In the genomic region with DNA sequence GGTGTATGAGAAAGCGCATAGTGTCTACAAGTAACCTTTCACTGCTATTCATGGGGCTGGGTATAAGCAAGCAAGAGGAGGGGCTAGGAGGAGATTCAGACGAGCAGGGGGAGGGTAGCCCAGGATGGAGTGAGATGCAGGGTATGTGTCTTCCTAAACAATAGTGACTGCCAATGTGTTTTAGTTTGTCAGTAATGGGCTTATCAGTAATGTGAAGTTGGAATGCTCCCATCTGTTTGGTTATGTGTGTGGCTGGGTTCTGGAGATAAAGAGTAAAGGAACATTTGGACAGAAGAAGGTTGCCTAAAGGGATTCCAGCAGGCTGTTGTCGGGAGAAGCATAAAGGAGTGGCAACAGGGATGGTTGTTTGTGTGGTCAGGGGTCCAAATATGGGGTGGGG, we compare ENCODE assay signal across 1 cellular context.
TF ChIP-seq lines count a peak whose summit lies in the region.
"Not testable (repeated sequence)": the region's sequence is repeated elsewhere in the genome, so short reads cannot be mapped to it uniquely, and the experiment has no call there.

No MANE protein-coding gene starts in this region.

TF ChIP-seq in K562, 482 proteins besides CTCF, POLR2A, EP300 and RAD21 (continued from another document and continues in another):
- TF ChIP-seq AFF1 (IDR thresholded peaks at IDR 0.05; ENCODE audit: low read depth in 1 of 2, partially characterized antibody in 2 of 2) (peak in 1 of 2 experiments; percentile 66), ATF1 (tag; IDR thresholded peaks at IDR 0.05) (peak; percentile 40; the same call in 1 of the 2 replicates), HEY1 (CRISPR knock-in tag; IDR thresholded peaks at IDR 0.05; ENCODE audit: borderline replicate concordance) (0 out of 2 replicates have a peak, but pooled peaks have one; percentile 28), TAL1 (IDR thresholded peaks at IDR 0.05) (peak; percentile 97), CXXC5 (CRISPR knock-in tag; IDR thresholded peaks at IDR 0.05) (peak; percentile 54; the same call in 1 of the 2 replicates), PHB2 (IDR thresholded peaks at IDR 0.05; ENCODE audit: low read depth) (peak; percentile 90), EHMT2 (IDR thresholded peaks at IDR 0.05) (peak; percentile 68), NRF1 (conservative IDR thresholded peaks at IDR 0.05 in 1 of 2, IDR thresholded peaks at IDR 0.05 in 1 of 2) (0 out of 4 replicates have a peak, but pooled peaks have one; percentile 5 to 32), MTA3 (IDR thresholded peaks at IDR 0.05; ENCODE audit: borderline replicate concordance) (peak; percentile 70; the same call in 1 of the 2 replicates), ZNF644 (tag; IDR thresholded peaks at IDR 0.05; ENCODE audit: low read depth) (peak; percentile 69), SMARCE1 (IDR thresholded peaks at IDR 0.05) (peak; percentile 94), DPF2 (IDR thresholded peaks at IDR 0.05) (peak; percentile 96), NBN (IDR thresholded peaks at IDR 0.05; ENCODE audit: low read depth) (peak; percentile 63; the same call in 1 of the 2 replicates), LCOR (CRISPR knock-in tag; IDR thresholded peaks at IDR 0.05) (peak; percentile 78; the same call in 1 of the 2 replicates), ELF4 (CRISPR knock-in tag; IDR thresholded peaks at IDR 0.05) (peak; percentile 91), MYNN (IDR thresholded peaks at IDR 0.05) (peak; percentile 76; the same call in 1 of the 2 replicates), SMARCA4 (IDR thresholded peaks at IDR 0.05) (peak; percentile 95), CC2D1A (IDR thresholded peaks at IDR 0.05) (peak; percentile 94), BCOR (IDR thresholded peaks at IDR 0.05) (peak; percentile 69), POLR2AphosphoS5 (IDR thresholded peaks at IDR 0.05; ENCODE audit: control insufficient read depth, insufficient read depth, low read depth, low read length) (peak; percentile 83), KLF16 (IDR thresholded peaks at IDR 0.05) (peak; percentile 89), ZEB2 (IDR thresholded peaks at IDR 0.05) (peak; percentile 77), SMARCC2 (IDR thresholded peaks at IDR 0.05; ENCODE audit: low read depth) (peak; percentile 79), HDAC1 (IDR thresholded peaks at IDR 0.05) (peak in 1 of 2 experiments; percentile 87; a peak in 2 of 4 replicates), ARNT (IDR thresholded peaks at IDR 0.05) (peak; percentile 67 to 74; a peak in 3 of 4 replicates), TARDBP (IDR thresholded peaks at IDR 0.05) (peak; percentile 40; the same call in 1 of the 2 replicates), MBD2 (IDR thresholded peaks at IDR 0.05; ENCODE audit: borderline replicate concordance, low read depth) (0 out of 2 replicates have a peak, but pooled peaks have one; percentile 46), GATAD2A (IDR thresholded peaks at IDR 0.05) (peak; percentile 64; the same call in 1 of the 2 replicates), CBFA2T3 (IDR thresholded peaks at IDR 0.05) (peak; percentile 97), NCOR1 (IDR thresholded peaks at IDR 0.05) (peak; percentile 96), RCOR1 (IDR thresholded peaks at IDR 0.05; ENCODE audit: borderline replicate concordance in 1 of 2, low read depth in 2 of 2, low read length in 2 of 2) (peak; percentile 10 to 77; a peak in 3 of 4 replicates), ZNF766 (CRISPR knock-in tag; conservative IDR thresholded peaks at IDR 0.05) (peak; percentile 55; the same call in 1 of the 2 replicates), TOE1 (IDR thresholded peaks at IDR 0.05; ENCODE audit: borderline replicate concordance) (0 out of 2 replicates have a peak, but pooled peaks have one; percentile 29), CREB1 (IDR thresholded peaks at IDR 0.05) (0 out of 2 replicates have a peak, but pooled peaks have one; percentile 19), CCNT2 (IDR thresholded peaks at IDR 0.05; ENCODE audit: borderline replicate concordance, extremely low read depth, insufficient read length, low read depth, low read length) (peak; percentile 14), VEZF1 (CRISPR knock-in tag; IDR thresholded peaks at IDR 0.05) (peak; percentile 40; the same call in 1 of the 2 replicates), NFIC (IDR thresholded peaks at IDR 0.05) (peak; percentile 92), ATF7 (IDR thresholded peaks at IDR 0.05) (peak; percentile 49; the same call in 1 of the 2 replicates), PML (IDR thresholded peaks at IDR 0.05; ENCODE audit: low read length) (peak; percentile 81), SOX6 (IDR thresholded peaks at IDR 0.05) (peak; percentile 98), TEAD4 (IDR thresholded peaks at IDR 0.05; ENCODE audit: low read length) (peak; percentile 94), MTA1 (IDR thresholded peaks at IDR 0.05; ENCODE audit: borderline replicate concordance) (peak; percentile 41; the same call in 1 of the 2 replicates)
- not testable (repeated sequence) for TF ChIP-seq ATF1 (CRISPR knock-in tag; IDR thresholded peaks at IDR 0.05); MYNN (CRISPR knock-in tag; IDR thresholded peaks at IDR 0.05); TOE1 (CRISPR knock-in tag; IDR thresholded peaks at IDR 0.05; ENCODE audit: borderline replicate concordance, low read depth); CREB1 (CRISPR knock-in tag; IDR thresholded peaks at IDR 0.05); TEAD4 (CRISPR knock-in tag; IDR thresholded peaks at IDR 0.05; ENCODE audit: borderline replicate concordance)
- TF ChIP-seq, protein P1, sequence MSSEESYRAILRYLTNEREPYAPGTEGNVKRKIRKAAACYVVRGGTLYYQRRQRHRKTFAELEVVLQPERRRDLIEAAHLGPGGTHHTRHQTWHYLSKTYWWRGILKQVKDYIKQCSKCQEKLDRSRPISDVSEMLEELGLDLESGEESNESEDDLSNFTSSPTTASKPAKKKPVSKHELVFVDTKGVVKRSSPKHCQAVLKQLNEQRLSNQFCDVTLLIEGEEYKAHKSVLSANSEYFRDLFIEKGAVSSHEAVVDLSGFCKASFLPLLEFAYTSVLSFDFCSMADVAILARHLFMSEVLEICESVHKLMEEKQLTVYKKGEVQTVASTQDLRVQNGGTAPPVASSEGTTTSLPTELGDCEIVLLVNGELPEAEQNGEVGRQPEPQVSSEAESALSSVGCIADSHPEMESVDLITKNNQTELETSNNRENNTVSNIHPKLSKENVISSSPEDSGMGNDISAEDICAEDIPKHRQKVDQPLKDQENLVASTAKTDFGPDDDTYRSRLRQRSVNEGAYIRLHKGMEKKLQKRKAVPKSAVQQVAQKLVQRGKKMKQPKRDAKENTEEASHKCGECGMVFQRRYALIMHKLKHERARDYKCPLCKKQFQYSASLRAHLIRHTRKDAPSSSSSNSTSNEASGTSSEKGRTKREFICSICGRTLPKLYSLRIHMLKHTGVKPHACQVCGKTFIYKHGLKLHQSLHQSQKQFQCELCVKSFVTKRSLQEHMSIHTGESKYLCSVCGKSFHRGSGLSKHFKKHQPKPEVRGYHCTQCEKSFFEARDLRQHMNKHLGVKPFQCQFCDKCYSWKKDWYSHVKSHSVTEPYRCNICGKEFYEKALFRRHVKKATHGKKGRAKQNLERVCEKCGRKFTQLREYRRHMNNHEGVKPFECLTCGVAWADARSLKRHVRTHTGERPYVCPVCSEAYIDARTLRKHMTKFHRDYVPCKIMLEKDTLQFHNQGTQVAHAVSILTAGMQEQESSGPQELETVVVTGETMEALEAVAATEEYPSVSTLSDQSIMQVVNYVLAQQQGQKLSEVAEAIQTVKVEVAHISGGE (CRISPR knock-in tag; IDR thresholded peaks at IDR 0.05) = 0 out of 6 replicates have a peak, but pooled peaks of 1 of the 3 experiments have one; percentile 50
- TF ChIP-seq, protein P2, sequence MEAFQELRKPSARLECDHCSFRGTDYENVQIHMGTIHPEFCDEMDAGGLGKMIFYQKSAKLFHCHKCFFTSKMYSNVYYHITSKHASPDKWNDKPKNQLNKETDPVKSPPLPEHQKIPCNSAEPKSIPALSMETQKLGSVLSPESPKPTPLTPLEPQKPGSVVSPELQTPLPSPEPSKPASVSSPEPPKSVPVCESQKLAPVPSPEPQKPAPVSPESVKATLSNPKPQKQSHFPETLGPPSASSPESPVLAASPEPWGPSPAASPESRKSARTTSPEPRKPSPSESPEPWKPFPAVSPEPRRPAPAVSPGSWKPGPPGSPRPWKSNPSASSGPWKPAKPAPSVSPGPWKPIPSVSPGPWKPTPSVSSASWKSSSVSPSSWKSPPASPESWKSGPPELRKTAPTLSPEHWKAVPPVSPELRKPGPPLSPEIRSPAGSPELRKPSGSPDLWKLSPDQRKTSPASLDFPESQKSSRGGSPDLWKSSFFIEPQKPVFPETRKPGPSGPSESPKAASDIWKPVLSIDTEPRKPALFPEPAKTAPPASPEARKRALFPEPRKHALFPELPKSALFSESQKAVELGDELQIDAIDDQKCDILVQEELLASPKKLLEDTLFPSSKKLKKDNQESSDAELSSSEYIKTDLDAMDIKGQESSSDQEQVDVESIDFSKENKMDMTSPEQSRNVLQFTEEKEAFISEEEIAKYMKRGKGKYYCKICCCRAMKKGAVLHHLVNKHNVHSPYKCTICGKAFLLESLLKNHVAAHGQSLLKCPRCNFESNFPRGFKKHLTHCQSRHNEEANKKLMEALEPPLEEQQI (IDR thresholded peaks at IDR 0.05) = peak; percentile 72
- TF ChIP-seq, protein P3, sequence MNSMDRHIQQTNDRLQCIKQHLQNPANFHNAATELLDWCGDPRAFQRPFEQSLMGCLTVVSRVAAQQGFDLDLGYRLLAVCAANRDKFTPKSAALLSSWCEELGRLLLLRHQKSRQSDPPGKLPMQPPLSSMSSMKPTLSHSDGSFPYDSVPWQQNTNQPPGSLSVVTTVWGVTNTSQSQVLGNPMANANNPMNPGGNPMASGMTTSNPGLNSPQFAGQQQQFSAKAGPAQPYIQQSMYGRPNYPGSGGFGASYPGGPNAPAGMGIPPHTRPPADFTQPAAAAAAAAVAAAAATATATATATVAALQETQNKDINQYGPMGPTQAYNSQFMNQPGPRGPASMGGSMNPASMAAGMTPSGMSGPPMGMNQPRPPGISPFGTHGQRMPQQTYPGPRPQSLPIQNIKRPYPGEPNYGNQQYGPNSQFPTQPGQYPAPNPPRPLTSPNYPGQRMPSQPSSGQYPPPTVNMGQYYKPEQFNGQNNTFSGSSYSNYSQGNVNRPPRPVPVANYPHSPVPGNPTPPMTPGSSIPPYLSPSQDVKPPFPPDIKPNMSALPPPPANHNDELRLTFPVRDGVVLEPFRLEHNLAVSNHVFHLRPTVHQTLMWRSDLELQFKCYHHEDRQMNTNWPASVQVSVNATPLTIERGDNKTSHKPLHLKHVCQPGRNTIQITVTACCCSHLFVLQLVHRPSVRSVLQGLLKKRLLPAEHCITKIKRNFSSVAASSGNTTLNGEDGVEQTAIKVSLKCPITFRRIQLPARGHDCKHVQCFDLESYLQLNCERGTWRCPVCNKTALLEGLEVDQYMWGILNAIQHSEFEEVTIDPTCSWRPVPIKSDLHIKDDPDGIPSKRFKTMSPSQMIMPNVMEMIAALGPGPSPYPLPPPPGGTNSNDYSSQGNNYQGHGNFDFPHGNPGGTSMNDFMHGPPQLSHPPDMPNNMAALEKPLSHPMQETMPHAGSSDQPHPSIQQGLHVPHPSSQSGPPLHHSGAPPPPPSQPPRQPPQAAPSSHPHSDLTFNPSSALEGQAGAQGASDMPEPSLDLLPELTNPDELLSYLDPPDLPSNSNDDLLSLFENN (IDR thresholded peaks at IDR 0.05; ENCODE audit: low read depth in 2 of 2, low read length in 2 of 2) = peak in 1 of 2 experiments; percentile 64; a peak in 1 of 4 replicates
